21 cellular contexts compared by ENCODE assay signal in genomic region chr2:39537150-39537549, GRCh38.
DNase-seq lines count a peak whose midpoint lies in the region; ATAC-seq and TF ChIP-seq lines count a peak whose summit lies in the region.
"Had no signal": no experiment of that assay in that cellular context is flagged by ENCODE, and none has a peak within 500 bp of the region (broad histone marks: within the 10 kb centered on the region; RNA-seq: fewer than 3 reads in every experiment).

No MANE protein-coding gene starts in this region.

- no peaks in the 10 kb centered on the region for H3K36me3 Mint-ChIP-seq in activated CD8-positive, alpha-beta T cell treated with anti-CD3 and anti-CD28 coated beads for 36 hours (ENCODE audit: low read depth)
- H3K36me3 Mint-ChIP-seq in activated CD8-positive, alpha-beta T cell treated with anti-CD3 and anti-CD28 coated beads, Interleukin-2, amount 10 ng/mL, durations not matched to agents 7 days and 5 days (ENCODE audit: low read depth): no peaks in the 10 kb centered on the region
- no peaks in the 10 kb centered on the region for H3K36me3 Mint-ChIP-seq in natural killer cell treated with Interleukin-12 subunit alpha and Interleukin-12 subunit beta and Interleukin-15 and Interleukin-18, amount 100 ng/mL, for 72 hours
- no peaks in the 10 kb centered on the region for H3K36me3 Mint-ChIP-seq in natural killer cell
- peaks cover 2% of the 10 kb centered on the region for H3K36me3 Mint-ChIP-seq in activated naive CD8-positive, alpha-beta T cell treated with anti-CD3 and anti-CD28 coated beads, Interleukin-2, amount 50 U/mL, for 24 hours (ENCODE audit: low read depth)

- H3K27me3 Mint-ChIP-seq in activated CD8-positive, alpha-beta T cell treated with anti-CD3 and anti-CD28 coated beads for 36 hours: no peaks in the 10 kb centered on the region
- peaks cover 3% of the 10 kb centered on the region for H3K27me3 Mint-ChIP-seq in activated CD8-positive, alpha-beta T cell treated with anti-CD3 and anti-CD28 coated beads, Interleukin-2, amount 10 ng/mL, durations not matched to agents 7 days and 5 days (ENCODE audit: low read depth)
- H3K27me3 Mint-ChIP-seq in natural killer cell treated with Interleukin-12 subunit alpha and Interleukin-12 subunit beta and Interleukin-15 and Interleukin-18, amount 100 ng/mL, for 72 hours: peaks cover 5 to 10% of the 10 kb centered on the region in 2 donors
- H3K27me3 Mint-ChIP-seq in natural killer cell (ENCODE audit: low read depth in 2 of 2): peaks cover 0 to 7% of the 10 kb centered on the region in 2 donors
- no peaks in the 10 kb centered on the region for H3K27me3 Mint-ChIP-seq in activated naive CD8-positive, alpha-beta T cell treated with anti-CD3 and anti-CD28 coated beads, Interleukin-2, amount 50 U/mL, for 24 hours
- no peaks in the 10 kb centered on the region for H3K27me3 Mint-ChIP-seq in stimulated activated naive CD8-positive, alpha-beta T cell treated with anti-CD3 and anti-CD28 coated beads, Interleukin-15, amount 100 ng/mL, for 72 hours

- CTCF ChIA-PET in activated CD8-positive, alpha-beta T cell treated with anti-CD3 and anti-CD28 coated beads for 36 hours (lab: Charles Lee): no interaction called here
- CTCF ChIA-PET in activated CD8-positive, alpha-beta T cell treated with anti-CD3 and anti-CD28 coated beads, Interleukin-2, amount 10 ng/mL, durations not matched to agents 7 days and 5 days (lab: Charles Lee): no interaction called here

- peaks cover 9% of the 10 kb centered on the region for H3K4me1 Mint-ChIP-seq in activated CD8-positive, alpha-beta T cell treated with anti-CD3 and anti-CD28 coated beads for 36 hours (ENCODE audit: low read depth)
- H3K4me1 Mint-ChIP-seq in activated CD8-positive, alpha-beta T cell treated with anti-CD3 and anti-CD28 coated beads, Interleukin-2, amount 10 ng/mL, durations not matched to agents 7 days and 5 days (ENCODE audit: low read depth): no peaks in the 10 kb centered on the region
- H3K4me1 Mint-ChIP-seq in natural killer cell treated with Interleukin-12 subunit alpha and Interleukin-12 subunit beta and Interleukin-15 and Interleukin-18, amount 100 ng/mL, for 72 hours (ENCODE audit: low read depth in 2 of 2): no peaks in the 10 kb centered on the region
- no peaks in the 10 kb centered on the region for H3K4me1 Mint-ChIP-seq in natural killer cell
- peaks cover 20% of the 10 kb centered on the region for H3K4me1 Mint-ChIP-seq in activated naive CD8-positive, alpha-beta T cell treated with anti-CD3 and anti-CD28 coated beads, Interleukin-2, amount 50 U/mL, for 24 hours
- peaks cover 19% of the 10 kb centered on the region for H3K4me1 Mint-ChIP-seq in stimulated activated naive CD8-positive, alpha-beta T cell treated with anti-CD3 and anti-CD28 coated beads, Interleukin-15, amount 100 ng/mL, for 72 hours

- ATAC-seq in activated CD8-positive, alpha-beta T cell treated with anti-CD3 and anti-CD28 coated beads for 36 hours: peak; percentile 60
- no peak for ATAC-seq in activated CD8-positive, alpha-beta T cell treated with anti-CD3 and anti-CD28 coated beads, Interleukin-2, amount 10 ng/mL, durations not matched to agents 7 days and 5 days
- peak; percentile 43 to 44 for ATAC-seq in natural killer cell treated with Interleukin-12 subunit alpha and Interleukin-12 subunit beta and Interleukin-15 and Interleukin-18, amount 100 ng/mL, for 72 hours
- ATAC-seq in natural killer cell: no peak
- peak; percentile 77 for ATAC-seq in activated naive CD8-positive, alpha-beta T cell treated with anti-CD3 and anti-CD28 coated beads, Interleukin-2, amount 50 U/mL, for 24 hours
- ATAC-seq in stimulated activated naive CD8-positive, alpha-beta T cell treated with anti-CD3 and anti-CD28 coated beads, Interleukin-15, amount 100 ng/mL, for 72 hours: peak; percentile 48
- ATAC-seq: A549, GM23338 had no signal

- no peak overlapping the region for H3K27ac Mint-ChIP-seq in activated CD8-positive, alpha-beta T cell treated with anti-CD3 and anti-CD28 coated beads for 36 hours
- no peak overlapping the region for H3K27ac Mint-ChIP-seq in activated CD8-positive, alpha-beta T cell treated with anti-CD3 and anti-CD28 coated beads, Interleukin-2, amount 10 ng/mL, durations not matched to agents 7 days and 5 days
- H3K27ac Mint-ChIP-seq in natural killer cell treated with Interleukin-12 subunit alpha and Interleukin-12 subunit beta and Interleukin-15 and Interleukin-18, amount 100 ng/mL, for 72 hours: no peak overlapping the region
- no peak overlapping the region for H3K27ac Mint-ChIP-seq in natural killer cell
- H3K27ac Mint-ChIP-seq in activated naive CD8-positive, alpha-beta T cell treated with anti-CD3 and anti-CD28 coated beads, Interleukin-2, amount 50 U/mL, for 24 hours: peak overlapping the region; percentile 5
- H3K27ac Mint-ChIP-seq in stimulated activated naive CD8-positive, alpha-beta T cell treated with anti-CD3 and anti-CD28 coated beads, Interleukin-15, amount 100 ng/mL, for 72 hours: no peak overlapping the region
- H3K27ac Mint-ChIP-seq: GM23338 had no signal

- DNase-seq in activated CD8-positive, alpha-beta T cell treated with anti-CD3 and anti-CD28 coated beads for 36 hours: no peak
- DNase-seq in activated CD8-positive, alpha-beta T cell treated with anti-CD3 and anti-CD28 coated beads, Interleukin-2, amount 10 ng/mL, durations not matched to agents 7 days and 5 days: no peak
- DNase-seq in natural killer cell treated with Interleukin-12 subunit alpha and Interleukin-12 subunit beta and Interleukin-15 and Interleukin-18, amount 100 ng/mL, for 72 hours (ENCODE audit: low spot score): no peak
- no peak for DNase-seq in natural killer cell
- DNase-seq in activated naive CD8-positive, alpha-beta T cell treated with anti-CD3 and anti-CD28 coated beads, Interleukin-2, amount 50 U/mL, for 24 hours: no peak
- DNase-seq in stimulated activated naive CD8-positive, alpha-beta T cell treated with anti-CD3 and anti-CD28 coated beads, Interleukin-15, amount 100 ng/mL, for 72 hours: no peak
- no peak for DNase-seq in cerebellar cortex (ENCODE audit: low spot score)
- no peak for DNase-seq in NK-92 (lab: John Stamatoyannopoulos, UW; ENCODE audit: unreplicated experiment)
- DNase-seq: BE2C; DMS53; GDM1; Karpas-422; MV-4-11; NCI-H1105 treated with DMSO at 0.1 percent for 48 hours; NCI-H2029 treated with DMSO at 0.1 percent for 48 hours; NCI-H226; NCI-H510A treated with DMSO at 0.1 percent for 48 hours; NCI-H748 treated with DMSO at 0.1 percent for 48 hours; NK-92 treated with Interleukin-12 subunit alpha and Interleukin-12 subunit beta, amount 100 ng/mL, for 24 hours had no signal

- POLR2A ChIA-PET in activated CD8-positive, alpha-beta T cell treated with anti-CD3 and anti-CD28 coated beads for 36 hours (lab: Charles Lee): no interaction called here
- POLR2A ChIA-PET in activated CD8-positive, alpha-beta T cell treated with anti-CD3 and anti-CD28 coated beads, Interleukin-2, amount 10 ng/mL, durations not matched to agents 7 days and 5 days (lab: Charles Lee): no interaction called here

- TF ChIP-seq CTCF in activated CD8-positive, alpha-beta T cell treated with anti-CD3 and anti-CD28 coated beads for 36 hours (IDR thresholded peaks at IDR 0.05): no peak
- TF ChIP-seq CTCF in natural killer cell (IDR thresholded peaks at IDR 0.05): no peak

- peaks cover 1% of the 10 kb centered on the region for H3K9me3 Mint-ChIP-seq in activated CD8-positive, alpha-beta T cell treated with anti-CD3 and anti-CD28 coated beads for 36 hours
- H3K9me3 Mint-ChIP-seq in activated CD8-positive, alpha-beta T cell treated with anti-CD3 and anti-CD28 coated beads, Interleukin-2, amount 10 ng/mL, durations not matched to agents 7 days and 5 days (ENCODE audit: insufficient read depth): no peaks in the 10 kb centered on the region
- no peaks in the 10 kb centered on the region for H3K9me3 Mint-ChIP-seq in natural killer cell treated with Interleukin-12 subunit alpha and Interleukin-12 subunit beta and Interleukin-15 and Interleukin-18, amount 100 ng/mL, for 72 hours
- no peaks in the 10 kb centered on the region for H3K9me3 Mint-ChIP-seq in natural killer cell
- H3K9me3 Mint-ChIP-seq in activated naive CD8-positive, alpha-beta T cell treated with anti-CD3 and anti-CD28 coated beads, Interleukin-2, amount 50 U/mL, for 24 hours: no peaks in the 10 kb centered on the region
- H3K9me3 Mint-ChIP-seq in stimulated activated naive CD8-positive, alpha-beta T cell treated with anti-CD3 and anti-CD28 coated beads, Interleukin-15, amount 100 ng/mL, for 72 hours: no peaks in the 10 kb centered on the region
- H3K9me3 Mint-ChIP-seq: GM23338 had no signal

- no peak overlapping the region for H3K4me3 Mint-ChIP-seq in activated CD8-positive, alpha-beta T cell treated with anti-CD3 and anti-CD28 coated beads for 36 hours
- no peak overlapping the region for H3K4me3 Mint-ChIP-seq in activated CD8-positive, alpha-beta T cell treated with anti-CD3 and anti-CD28 coated beads, Interleukin-2, amount 10 ng/mL, durations not matched to agents 7 days and 5 days
- no peak overlapping the region for H3K4me3 Mint-ChIP-seq in natural killer cell treated with Interleukin-12 subunit alpha and Interleukin-12 subunit beta and Interleukin-15 and Interleukin-18, amount 100 ng/mL, for 72 hours
- H3K4me3 Mint-ChIP-seq in natural killer cell: no peak overlapping the region
- no peak overlapping the region for H3K4me3 Mint-ChIP-seq in activated naive CD8-positive, alpha-beta T cell treated with anti-CD3 and anti-CD28 coated beads, Interleukin-2, amount 50 U/mL, for 24 hours
- no peak overlapping the region for H3K4me3 Mint-ChIP-seq in stimulated activated naive CD8-positive, alpha-beta T cell treated with anti-CD3 and anti-CD28 coated beads, Interleukin-15, amount 100 ng/mL, for 72 hours
- H3K4me3 Mint-ChIP-seq: GM23338 had no signal

- intact Hi-C loops in activated CD8-positive, alpha-beta T cell treated with anti-CD3 and anti-CD28 coated beads for 36 hours (cut with micrococcal nuclease): no loop called here
- intact Hi-C loops in natural killer cell (cut with micrococcal nuclease): no loop called here

Comparison
In these comparisons a context has a peak if more than half of its experiments do, and no peak if none do; other contexts are left out.
1. ATAC-seq: peak in activated CD8-positive, alpha-beta T cell treated with anti-CD3 and anti-CD28 coated beads for 36 hours (single experiment), natural killer cell treated with Interleukin-12 subunit alpha and Interleukin-12 subunit beta and Interleukin-15 and Interleukin-18, amount 100 ng/mL, for 72 hours (2 of 2), activated naive CD8-positive, alpha-beta T cell treated with anti-CD3 and anti-CD28 coated beads, Interleukin-2, amount 50 U/mL, for 24 hours (single experiment) and stimulated activated naive CD8-positive, alpha-beta T cell treated with anti-CD3 and anti-CD28 coated beads, Interleukin-15, amount 100 ng/mL, for 72 hours (single experiment); none in activated CD8-positive, alpha-beta T cell treated with anti-CD3 and anti-CD28 coated beads, Interleukin-2, amount 10 ng/mL, durations not matched to agents 7 days and 5 days (single experiment) and natural killer cell (0 of 3).